Comparison of ENCODE assay signal across 18 cellular contexts in genomic region chr13:20824762-20825161, GRCh38. TPM values are rescaled to one million over a fixed set of nuclear protein-coding genes. Genes with fewer than 3 reads are reported as not detected.
DNase-seq lines count a peak whose midpoint lies in the region; ATAC-seq and TF ChIP-seq lines count a peak whose summit lies in the region.
"Had no signal": no experiment of that assay in that cellular context is flagged by ENCODE, and none has a peak within 500 bp of the region (broad histone marks: within the 10 kb centered on the region; RNA-seq: fewer than 3 reads in every experiment).

No MANE protein-coding gene starts in this region.

- no peaks in the 10 kb centered on the region for H3K9me3 ChIP-seq in right atrium auricular region
- H3K9me3 ChIP-seq: spleen, transverse colon had no signal

- no peaks in the 10 kb centered on the region for H3K27me3 Mint-ChIP-seq in chondrocyte (ENCODE audit: low read depth)
- H3K27me3 Mint-ChIP-seq in stimulated activated naive B cell treated with anti-CD40 and anti-IgM and Interleukin-4, amounts not matched to agents 10 μg/mL and 1 μg/mL and 100 μg/mL, for 72 hours: no peaks in the 10 kb centered on the region
- H3K27me3 Mint-ChIP-seq: activated T-helper 17 cell treated with anti-CD3 and anti-CD28 coated beads, Interleukin-2, amount 50 U/mL, for 72 hours; CD8-positive, alpha-beta memory T cell had no signal

- H3K27ac ChIP-seq in right atrium auricular region: no peak overlapping the region
- H3K27ac ChIP-seq: parathyroid adenoma, RWPE1, spleen, transverse colon had no signal

- H3K36me3 ChIP-seq in right atrium auricular region: peaks cover 4% of the 10 kb centered on the region
- H3K36me3 ChIP-seq: transverse colon had no signal

- no peaks in the 10 kb centered on the region for H3K27me3 ChIP-seq in right atrium auricular region
- H3K27me3 ChIP-seq: spleen, transverse colon had no signal

- no peaks in the 10 kb centered on the region for H3K9me3 Mint-ChIP-seq in chondrocyte (ENCODE audit: low read depth)
- H3K9me3 Mint-ChIP-seq in stimulated activated naive B cell treated with anti-CD40 and anti-IgM and Interleukin-4, amounts not matched to agents 10 μg/mL and 1 μg/mL and 100 μg/mL, for 72 hours: no peaks in the 10 kb centered on the region
- H3K9me3 Mint-ChIP-seq: activated T-helper 17 cell treated with anti-CD3 and anti-CD28 coated beads, Interleukin-2, amount 50 U/mL, for 72 hours; CD8-positive, alpha-beta memory T cell had no signal

- H3K36me3 Mint-ChIP-seq in chondrocyte (ENCODE audit: low read depth): peaks cover 4% of the 10 kb centered on the region
- H3K36me3 Mint-ChIP-seq in stimulated activated naive B cell treated with anti-CD40 and anti-IgM and Interleukin-4, amounts not matched to agents 10 μg/mL and 1 μg/mL and 100 μg/mL, for 72 hours: peaks cover 11 to 14% of the 10 kb centered on the region in 2 donors

- H3K4me3 Mint-ChIP-seq in chondrocyte (ENCODE audit: unreplicated experiment): no peak overlapping the region
- H3K4me3 Mint-ChIP-seq in stimulated activated naive B cell treated with anti-CD40 and anti-IgM and Interleukin-4, amounts not matched to agents 10 μg/mL and 1 μg/mL and 100 μg/mL, for 72 hours: no peak overlapping the region
- H3K4me3 Mint-ChIP-seq: activated T-helper 17 cell treated with anti-CD3 and anti-CD28 coated beads, Interleukin-2, amount 50 U/mL, for 72 hours; CD8-positive, alpha-beta memory T cell had no signal

- H3K27ac Mint-ChIP-seq in chondrocyte (ENCODE audit: unreplicated experiment): peak overlapping the region; percentile 87
- H3K27ac Mint-ChIP-seq in stimulated activated naive B cell treated with anti-CD40 and anti-IgM and Interleukin-4, amounts not matched to agents 10 μg/mL and 1 μg/mL and 100 μg/mL, for 72 hours: no peak overlapping the region
- H3K27ac Mint-ChIP-seq: activated T-helper 17 cell treated with anti-CD3 and anti-CD28 coated beads, Interleukin-2, amount 50 U/mL, for 72 hours; CD8-positive, alpha-beta memory T cell had no signal

- intact Hi-C loops in Right ventricle myocardium superior (cut with DNase I): loop anchor here (5.0 kb wide), 1 partner anchor 112 kb away; no protein-coding TSS in a partner anchor

- DNase-seq in Right ventricle myocardium superior: no peak
- no peak for DNase-seq in right atrium auricular region (ENCODE audit: low spot score)
- DNase-seq in chondrocyte (ENCODE audit: low spot score): no peak
- peak; percentile 68 for DNase-seq in iris pigment epithelial cell (ENCODE audit: low read depth)
- DNase-seq in stimulated activated naive B cell treated with anti-CD40 and anti-IgM and Interleukin-4, amounts not matched to agents 10 μg/mL and 1 μg/mL and 100 μg/mL, for 72 hours: no peak
- DNase-seq in stimulated activated CD4-positive, alpha-beta T cell treated with anti-CD3 and anti-CD28 coated beads, Interleukin-4, amount 100 ng/mL, for 24 hours: no peak
- no peak for DNase-seq in activated CD4-positive, CD25-positive, alpha-beta regulatory T cell (lab: John Stamatoyannopoulos, UW)
- no peak for DNase-seq in NCI-H226
- DNase-seq: CD8-positive, alpha-beta memory T cell; foreskin fibroblast; NCI-H1417 treated with DMSO at 0.1 percent for 48 hours; spleen; transverse colon had no signal

- no peak overlapping the region for H3K4me3 ChIP-seq in right atrium auricular region
- H3K4me3 ChIP-seq: GM12878, spleen, transverse colon had no signal

- TF ChIP-seq CTCF in right atrium auricular region (IDR thresholded peaks at IDR 0.05) (no peak), chondrocyte (IDR thresholded peaks at IDR 0.05) (no peak)

- peak; percentile 56 for ATAC-seq in Right ventricle myocardium superior (ENCODE audit: poor library complexity)
- ATAC-seq in stimulated activated naive B cell treated with anti-CD40 and anti-IgM and Interleukin-4, amounts not matched to agents 10 μg/mL and 1 μg/mL and 100 μg/mL, for 72 hours (replicated peaks): no peak
- ATAC-seq: activated CD4-positive, CD25-positive, alpha-beta regulatory T cell treated with anti-CD3 and anti-CD28 coated beads, Interleukin-2, amount 50 U/mL, for 24 hours; activated T-helper 17 cell treated with anti-CD3 and anti-CD28 coated beads, Interleukin-2, amount 50 U/mL, for 72 hours; GM12878 had no signal

- peaks cover 47% of the 10 kb centered on the region for H3K4me1 Mint-ChIP-seq in chondrocyte (ENCODE audit: low read depth)
- peaks cover 6 to 7% of the 10 kb centered on the region in 2 donors for H3K4me1 Mint-ChIP-seq in stimulated activated naive B cell treated with anti-CD40 and anti-IgM and Interleukin-4, amounts not matched to agents 10 μg/mL and 1 μg/mL and 100 μg/mL, for 72 hours

- peaks cover 0 to 10% of the 10 kb centered on the region in 2 donors for H3K4me1 ChIP-seq in right atrium auricular region
- H3K4me1 ChIP-seq: parathyroid adenoma had no signal

RNA-seq across cellular contexts. Expression of gene EEF1AKMT1, which starts 51.0 kb away (rescaled TPM):
- total RNA-seq in Right ventricle myocardium superior (9.0 TPM), right atrium auricular region (10 to 100 TPM; 11.1 to 12.5 TPM), chondrocyte (9.4 to 12.7 TPM (median 10.1 TPM) in 3 replicates)
